ENCODE assay signal across 8 cellular contexts in the genomic region with DNA sequence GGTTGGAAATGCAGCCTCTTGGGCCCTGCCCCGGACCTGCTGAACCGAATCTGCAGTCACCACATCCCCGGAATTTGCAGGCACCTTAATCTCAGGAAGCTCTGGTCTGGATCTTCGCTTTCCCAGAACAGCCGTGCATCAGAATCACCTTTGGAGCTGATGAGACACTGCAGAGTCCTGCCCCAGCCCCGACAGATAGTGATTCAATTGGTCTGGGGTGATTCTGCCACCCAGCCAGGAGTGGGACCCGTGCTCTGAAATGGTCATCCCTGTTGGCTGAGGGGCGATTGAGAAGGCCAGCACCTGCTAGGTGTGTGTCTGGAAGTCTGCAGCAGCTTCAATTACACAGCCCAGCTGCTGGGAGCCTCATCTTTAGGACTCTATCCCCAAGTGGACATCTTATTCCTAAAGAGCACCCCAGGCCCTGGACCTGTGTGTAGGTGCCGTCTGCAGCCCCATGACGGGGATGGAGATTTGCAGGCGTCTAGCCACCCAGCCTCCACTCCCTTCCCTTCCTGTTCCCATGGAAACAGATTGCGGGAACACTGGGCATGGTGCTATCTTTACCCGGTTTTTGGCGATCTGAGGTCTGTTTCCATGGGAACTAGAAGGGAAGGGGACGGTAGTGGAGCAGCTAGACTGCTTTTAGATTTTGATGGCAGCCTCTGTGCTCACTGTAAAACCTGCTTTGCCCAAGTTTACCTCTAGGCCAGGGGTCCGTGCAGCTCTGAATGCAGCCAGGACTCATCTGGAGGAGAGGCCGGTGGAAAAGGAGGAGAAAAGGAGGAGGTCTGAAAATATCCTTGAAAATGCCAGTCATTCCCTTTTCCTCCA.
DNase-seq lines count a peak whose midpoint lies in the region; ATAC-seq and TF ChIP-seq lines count a peak whose summit lies in the region.

No MANE protein-coding gene starts in this region.

- H3K27ac Mint-ChIP-seq in stimulated activated effector memory CD8-positive, alpha-beta T cell treated with anti-CD3 and anti-CD28 coated beads, Interleukin-12 subunit alpha, Interleukin-12 subunit beta, amount 100 ng/mL, for 72 hours = peak overlapping the region; percentile 88

- H2AFZ ChIP-seq in fibroblast of lung (ENCODE audit: low read length) = no peak overlapping the region

- no peak overlapping the region for H3K9ac ChIP-seq in fibroblast of lung (ENCODE audit: insufficient read depth, low read length)

- H3K9me3 ChIP-seq in Peyer's patch (no peaks in the 10 kb centered on the region), fibroblast of lung (ENCODE audit: control insufficient read depth, insufficient read depth, low read depth, low read length) (no peaks in the 10 kb centered on the region), left lung (no peaks in the 10 kb centered on the region)

- ATAC-seq in stimulated activated effector memory CD8-positive, alpha-beta T cell treated with anti-CD3 and anti-CD28 coated beads, Interleukin-12 subunit alpha, Interleukin-12 subunit beta, amount 100 ng/mL, for 72 hours = peak; percentile 4
- no peak for ATAC-seq in GM18505 (IDR thresholded peaks at IDR 0.05; ENCODE audit: unreplicated experiment)
- ATAC-seq in left lung = no peak

- TF ChIP-seq CTCF in Peyer's patch (IDR thresholded peaks at IDR 0.05) = no peak
- TF ChIP-seq CTCF in fibroblast of lung (conservative IDR thresholded peaks at IDR 0.05 in 1 of 2, IDR thresholded peaks at IDR 0.05 in 1 of 2; ENCODE audit: low read depth in 1 of 2, low read length in 2 of 2) = no peak
- no peak for TF ChIP-seq CTCF in left lung (IDR thresholded peaks at IDR 0.05)

- peak overlapping the region; percentile 35 for H3K4me2 ChIP-seq in fibroblast of lung (ENCODE audit: extremely low read depth, insufficient read depth, low read length)

- no peaks in the 10 kb centered on the region for H3K79me2 ChIP-seq in fibroblast of lung (ENCODE audit: control insufficient read depth, insufficient read depth, low read length)

- H4K20me1 ChIP-seq in fibroblast of lung (ENCODE audit: control insufficient read depth, extremely low read depth, insufficient read depth, low read length) = no peaks in the 10 kb centered on the region

- H3K9me3 Mint-ChIP-seq in stimulated activated effector memory CD8-positive, alpha-beta T cell treated with anti-CD3 and anti-CD28 coated beads, Interleukin-12 subunit alpha, Interleukin-12 subunit beta, amount 100 ng/mL, for 72 hours = no peaks in the 10 kb centered on the region

- H3K36me3 Mint-ChIP-seq in stimulated activated effector memory CD8-positive, alpha-beta T cell treated with anti-CD3 and anti-CD28 coated beads, Interleukin-12 subunit alpha, Interleukin-12 subunit beta, amount 100 ng/mL, for 72 hours = peaks cover 7% of the 10 kb centered on the region

- H3K4me1 ChIP-seq in Peyer's patch (peaks cover 0 to 36% (median 5%) of the 10 kb centered on the region in 4 donors), fibroblast of lung (ENCODE audit: control insufficient read depth, extremely low read depth, insufficient read depth, low read length) (peaks cover 6% of the 10 kb centered on the region), left lung (peaks cover 0 to 27% of the 10 kb centered on the region in 2 donors)

- TF ChIP-seq POLR2A in Peyer's patch (IDR thresholded peaks at IDR 0.05) = no peak
- TF ChIP-seq POLR2A in GM18505 (IDR thresholded peaks at IDR 0.05; ENCODE audit: borderline replicate concordance, extremely low read depth, insufficient read depth, insufficient read length) = no peak

- H3K27ac ChIP-seq in Peyer's patch (peak overlapping the region in 3 of 4 donors; percentile 18 to 55 (median 48)), fibroblast of lung (ENCODE audit: insufficient read depth, low read length) (peak overlapping the region; percentile 58), left lung (peak overlapping the region in 1 of 2 donors; percentile 1)

- H3K4me3 Mint-ChIP-seq in stimulated activated effector memory CD8-positive, alpha-beta T cell treated with anti-CD3 and anti-CD28 coated beads, Interleukin-12 subunit alpha, Interleukin-12 subunit beta, amount 100 ng/mL, for 72 hours = peak overlapping the region; percentile 41

- H3K4me3 ChIP-seq in Peyer's patch = no peak overlapping the region
- no peak overlapping the region for H3K4me3 ChIP-seq in fibroblast of lung (replicated peaks in 1 of 4; ENCODE audit: control extremely low read depth in 1 of 4, insufficient read depth in 1 of 4, low read depth in 3 of 4, low read length in 4 of 4)
- H3K4me3 ChIP-seq in left lung = no peak overlapping the region

- H3K4me1 Mint-ChIP-seq in stimulated activated effector memory CD8-positive, alpha-beta T cell treated with anti-CD3 and anti-CD28 coated beads, Interleukin-12 subunit alpha, Interleukin-12 subunit beta, amount 100 ng/mL, for 72 hours = peaks cover 47% of the 10 kb centered on the region

- no peaks in the 10 kb centered on the region for H3K27me3 ChIP-seq in Peyer's patch
- H3K27me3 ChIP-seq in fibroblast of lung (ENCODE audit: control insufficient read depth, insufficient read depth, low read length) = no peaks in the 10 kb centered on the region
- no peaks in the 10 kb centered on the region for H3K27me3 ChIP-seq in left lung

- DNase-seq in NCI-H1417 (lab: John Stamatoyannopoulos, UW) (peak in 2 of 3 experiments; percentile 35 to 81), NCI-H1417 treated with DMSO at 0.1 percent for 48 hours (lab: John Stamatoyannopoulos, UW) (no peak), Peyer's patch (no peak), fibroblast of lung (ENCODE audit: low read depth in 2 of 2) (peak in 1 of 2 donors; percentile 53), ecto neural progenitor cell (ENCODE audit: low spot score) (no peak), left lung (no peak)
- DNase-seq in stimulated activated effector memory CD8-positive, alpha-beta T cell treated with anti-CD3 and anti-CD28 coated beads, Interleukin-12 subunit alpha, Interleukin-12 subunit beta, amount 100 ng/mL, for 72 hours (ENCODE audit: low spot score in 2 of 2) = no peak

- H3K36me3 ChIP-seq in Peyer's patch (no peaks in the 10 kb centered on the region), fibroblast of lung (ENCODE audit: control insufficient read depth, insufficient read depth, low read length) (no peaks in the 10 kb centered on the region), left lung (no peaks in the 10 kb centered on the region)

- intact Hi-C loops in left lung (cut with DNase I) = no loop called here

Comparison
In these comparisons a context has a peak if more than half of its experiments do, and no peak if none do; other contexts are left out.
1. DNase-seq: peak in NCI-H1417 (2 of 3); none in NCI-H1417 treated with DMSO at 0.1 percent for 48 hours (single experiment), Peyer's patch (0 of 3), stimulated activated effector memory CD8-positive, alpha-beta T cell treated with anti-CD3 and anti-CD28 coated beads, Interleukin-12 subunit alpha, Interleukin-12 subunit beta, amount 100 ng/mL, for 72 hours (0 of 2), ecto neural progenitor cell (single experiment) and left lung (0 of 2).